ENCODE assay signal across 1 cellular context in genomic region chr3:61701019-61701418, GRCh38.
TF ChIP-seq lines count a peak whose summit lies in the region.

No MANE protein-coding gene starts in this region.

TF ChIP-seq in H1, 55 proteins besides CTCF, POLR2A, EP300 and RAD21:
- TF ChIP-seq KDM1A (IDR thresholded peaks at IDR 0.05; ENCODE audit: borderline replicate concordance, low read length), result no peak
- no peak for TF ChIP-seq BCL11A (IDR thresholded peaks at IDR 0.05; ENCODE audit: low read depth in 2 of 2, low read length in 2 of 2)
- TF ChIP-seq KDM5A (IDR thresholded peaks at IDR 0.05; ENCODE audit: low read length), result no peak
- no peak for TF ChIP-seq SAP30 (IDR thresholded peaks at IDR 0.05; ENCODE audit: insufficient read depth, insufficient replicate concordance, low read length)
- no peak for TF ChIP-seq TAF1 (IDR thresholded peaks at IDR 0.05; ENCODE audit: low read depth, low read length)
- TF ChIP-seq TEAD4 (IDR thresholded peaks at IDR 0.05; ENCODE audit: low read depth, low read length), result no peak
- TF ChIP-seq MAFK (IDR thresholded peaks at IDR 0.05; ENCODE audit: low read depth, low read length), result no peak
- TF ChIP-seq USF2 (IDR thresholded peaks at IDR 0.05; ENCODE audit: low read length), result no peak
- no peak for TF ChIP-seq CHD7 (IDR thresholded peaks at IDR 0.05; ENCODE audit: insufficient replicate concordance, low read length)
- TF ChIP-seq RNF2 (IDR thresholded peaks at IDR 0.05; ENCODE audit: borderline replicate concordance, low read depth, low read length, missing control alignments, poor library complexity, severe bottlenecking), result no peak
